8 cellular contexts compared by ENCODE assay signal in genomic region chr12:6766651-6767300, GRCh38. TPM values are rescaled to one million over a fixed set of nuclear protein-coding genes. Genes with fewer than 3 reads are reported as not detected.
A peak's percentile ranks its signal among the peaks of the same experiment; 100 is the strongest.
DNase-seq lines count a peak whose midpoint lies in the region; ATAC-seq and TF ChIP-seq lines count a peak whose summit lies in the region.

No MANE protein-coding gene starts in this region.

- ATAC-seq in DND-41 (ENCODE audit: insufficient read depth, low read depth) (peak; percentile 74), GM21515 (IDR thresholded peaks at IDR 0.05; ENCODE audit: unreplicated experiment) (peak; percentile 38), SK-N-SH treated with all-trans-retinoic acid at 6 μM for 48 hours (peak; percentile 26), GM18519 (IDR thresholded peaks at IDR 0.05; ENCODE audit: low FRiP score, unreplicated experiment) (no peak)

- H3K27ac ChIP-seq in DND-41 (ENCODE audit: low read length) (no peak overlapping the region), KMS-11 (no peak overlapping the region), hepatocyte (peak overlapping the region; percentile 86), prostate gland (peak overlapping the region; percentile 92 to 99)

- H3K9me3 ChIP-seq in DND-41 (ENCODE audit: insufficient read depth, low read length, severe bottlenecking) (no peaks in the 10 kb centered on the region), hepatocyte (ENCODE audit: low read depth) (no peaks in the 10 kb centered on the region), prostate gland (no peaks in the 10 kb centered on the region)

- intact Hi-C loops in prostate gland (cut with DNase I) = loop anchor here (1.0 to 5.0 kb wide), 3 partner anchors 13 to 154 kb away; partner anchors contain the start of genes MLF2 and P3H3

- H3K36me3 ChIP-seq in DND-41 (ENCODE audit: insufficient read depth, low read length) = no peaks in the 10 kb centered on the region
- no peaks in the 10 kb centered on the region for H3K36me3 ChIP-seq in KMS-11 (ENCODE audit: insufficient read depth)
- no peaks in the 10 kb centered on the region for H3K36me3 ChIP-seq in hepatocyte (replicated peaks; ENCODE audit: insufficient read depth, low read depth)
- peaks cover 0 to 7% of the 10 kb centered on the region in 2 donors for H3K36me3 ChIP-seq in prostate gland

- peaks cover 58% of the 10 kb centered on the region for H3K27me3 ChIP-seq in DND-41 (ENCODE audit: insufficient read depth, low read length, poor library complexity)
- peaks cover 10% of the 10 kb centered on the region; the same call in 1 of the 2 replicates for H3K27me3 ChIP-seq in KMS-11 (ENCODE audit: insufficient read depth, low read depth)
- no peaks in the 10 kb centered on the region for H3K27me3 ChIP-seq in hepatocyte
- H3K27me3 ChIP-seq in prostate gland (replicated peaks; ENCODE audit: insufficient read depth) = no peaks in the 10 kb centered on the region

- peak; percentile 48 for DNase-seq in DND-41
- peak; percentile 91 for DNase-seq in astrocyte of the hippocampus (ENCODE audit: low read depth, low spot score)
- DNase-seq in hepatocyte (ENCODE audit: low spot score) = peak; percentile 93
- peak; percentile 83 for DNase-seq in prostate gland (ENCODE audit: low spot score)

- H3K4me2 ChIP-seq in DND-41 (ENCODE audit: insufficient read depth, low read length) = peak overlapping the region; percentile 88
- H3K4me2 ChIP-seq in KMS-11 = peak overlapping the region; percentile 68
- peak overlapping the region; percentile 95 for H3K4me2 ChIP-seq in hepatocyte

- peak; percentile 72 for TF ChIP-seq CTCF in DND-41 (IDR thresholded peaks at IDR 0.05; ENCODE audit: borderline replicate concordance, extremely low read depth, low read length, poor library complexity, severe bottlenecking)
- TF ChIP-seq CTCF in KMS-11 (conservative IDR thresholded peaks at IDR 0.05; ENCODE audit: low read depth, low read length) = peak; percentile 36; the same call in 1 of the 2 replicates
- peak; percentile 65 for TF ChIP-seq CTCF in hepatocyte (IDR thresholded peaks at IDR 0.05; ENCODE audit: poor library complexity)
- peak; percentile 58 to 91 (median 78) for TF ChIP-seq CTCF in prostate gland (IDR thresholded peaks at IDR 0.05)

- peaks cover 30% of the 10 kb centered on the region for H3K4me1 ChIP-seq in DND-41 (ENCODE audit: insufficient read depth, low read length)
- peaks cover 27% of the 10 kb centered on the region for H3K4me1 ChIP-seq in KMS-11 (ENCODE audit: low read depth, poor library complexity, severe bottlenecking)
- H3K4me1 ChIP-seq in hepatocyte (ENCODE audit: insufficient read depth) = peaks cover 41% of the 10 kb centered on the region
- H3K4me1 ChIP-seq in prostate gland (replicated peaks) = peaks cover 12% of the 10 kb centered on the region

- H3K9ac ChIP-seq in DND-41 (ENCODE audit: low read depth, low read length) (peak overlapping the region; percentile 61), KMS-11 (peak overlapping the region; percentile 32; the same call in 1 of the 2 replicates)

- H3K4me3 ChIP-seq in DND-41 (ENCODE audit: low read depth in 1 of 2, low read length in 2 of 2) = peak overlapping the region; percentile 24 to 62; a peak in 3 of 4 replicates
- H3K4me3 ChIP-seq in KMS-11 (IDR thresholded peaks at IDR 0.05; ENCODE audit: insufficient read depth, low read depth, low read length) = no peak overlapping the region
- H3K4me3 ChIP-seq in hepatocyte = peak overlapping the region; percentile 63
- peak overlapping the region; percentile 89 to 91 for H3K4me3 ChIP-seq in prostate gland

- peak overlapping the region; percentile 80 for H2AFZ ChIP-seq in DND-41 (ENCODE audit: low read depth, low read length)
- H2AFZ ChIP-seq in KMS-11 (ENCODE audit: low read depth) = peak overlapping the region; percentile 81
- H2AFZ ChIP-seq in hepatocyte = peak overlapping the region; percentile 55

- peak; percentile 73 for TF ChIP-seq POLR2A in prostate gland (IDR thresholded peaks at IDR 0.05)

- no peaks in the 10 kb centered on the region for H3K9me2 ChIP-seq in hepatocyte (replicated peaks; ENCODE audit: insufficient read depth)

- 2% methylated on average over 44 of the region's 86 CpGs for WGBS in hepatocyte (ENCODE audit: low lambda C conversion rate, missing lambda C conversion rate)
- 2% methylated on average over 55 of the region's 86 CpGs for WGBS in prostate gland

- H4K20me1 ChIP-seq in DND-41 (ENCODE audit: insufficient read depth, low read length) (peaks cover 11% of the 10 kb centered on the region), KMS-11 (ENCODE audit: insufficient read depth) (no peaks in the 10 kb centered on the region), hepatocyte (ENCODE audit: insufficient read depth, poor library complexity, severe bottlenecking) (peaks cover 26% of the 10 kb centered on the region)

- no peaks in the 10 kb centered on the region for H3K79me2 ChIP-seq in DND-41 (ENCODE audit: insufficient read depth, low read length)
- no peaks in the 10 kb centered on the region for H3K79me2 ChIP-seq in KMS-11 (ENCODE audit: insufficient read depth, low read depth)
- H3K79me2 ChIP-seq in hepatocyte = peaks cover 32% of the 10 kb centered on the region

TF ChIP-seq in SK-N-SH treated with all-trans-retinoic acid at 6 μM for 48 hours, 23 proteins besides CTCF, POLR2A, EP300 and RAD21 (continues in another document):
- no peak for TF ChIP-seq ZFP3 (CRISPR knock-in tag; IDR thresholded peaks at IDR 0.05)
- TF ChIP-seq ZFP30 (CRISPR knock-in tag; IDR thresholded peaks at IDR 0.05) = no peak
- no peak for TF ChIP-seq OSR1 (CRISPR knock-in tag; IDR thresholded peaks at IDR 0.05)
- TF ChIP-seq, protein P1, sequence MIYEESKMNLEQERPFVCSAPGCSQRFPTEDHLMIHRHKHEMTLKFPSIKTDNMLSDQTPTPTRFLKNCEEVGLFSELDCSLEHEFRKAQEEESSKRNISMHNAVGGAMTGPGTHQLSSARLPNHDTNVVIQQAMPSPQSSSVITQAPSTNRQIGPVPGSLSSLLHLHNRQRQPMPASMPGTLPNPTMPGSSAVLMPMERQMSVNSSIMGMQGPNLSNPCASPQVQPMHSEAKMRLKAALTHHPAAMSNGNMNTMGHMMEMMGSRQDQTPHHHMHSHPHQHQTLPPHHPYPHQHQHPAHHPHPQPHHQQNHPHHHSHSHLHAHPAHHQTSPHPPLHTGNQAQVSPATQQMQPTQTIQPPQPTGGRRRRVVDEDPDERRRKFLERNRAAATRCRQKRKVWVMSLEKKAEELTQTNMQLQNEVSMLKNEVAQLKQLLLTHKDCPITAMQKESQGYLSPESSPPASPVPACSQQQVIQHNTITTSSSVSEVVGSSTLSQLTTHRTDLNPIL (CRISPR knock-in tag; IDR thresholded peaks at IDR 0.05; ENCODE audit: low read depth) = no peak
- TF ChIP-seq, protein P2, sequence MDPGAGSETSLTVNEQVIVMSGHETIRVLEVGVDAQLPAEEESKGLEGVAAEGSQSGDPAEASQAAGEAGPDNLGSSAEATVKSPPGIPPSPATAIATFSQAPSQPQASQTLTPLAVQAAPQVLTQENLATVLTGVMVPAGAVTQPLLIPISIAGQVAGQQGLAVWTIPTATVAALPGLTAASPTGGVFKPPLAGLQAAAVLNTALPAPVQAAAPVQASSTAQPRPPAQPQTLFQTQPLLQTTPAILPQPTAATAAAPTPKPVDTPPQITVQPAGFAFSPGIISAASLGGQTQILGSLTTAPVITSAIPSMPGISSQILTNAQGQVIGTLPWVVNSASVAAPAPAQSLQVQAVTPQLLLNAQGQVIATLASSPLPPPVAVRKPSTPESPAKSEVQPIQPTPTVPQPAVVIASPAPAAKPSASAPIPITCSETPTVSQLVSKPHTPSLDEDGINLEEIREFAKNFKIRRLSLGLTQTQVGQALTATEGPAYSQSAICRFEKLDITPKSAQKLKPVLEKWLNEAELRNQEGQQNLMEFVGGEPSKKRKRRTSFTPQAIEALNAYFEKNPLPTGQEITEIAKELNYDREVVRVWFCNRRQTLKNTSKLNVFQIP (CRISPR knock-in tag; IDR thresholded peaks at IDR 0.05; ENCODE audit: borderline replicate concordance, low read depth) = no peak
- TF ChIP-seq GLIS3 (CRISPR knock-in tag; IDR thresholded peaks at IDR 0.05) = no peak
- no peak for TF ChIP-seq RARB (CRISPR knock-in tag; IDR thresholded peaks at IDR 0.05)
- TF ChIP-seq ARNTL (CRISPR knock-in tag; IDR thresholded peaks at IDR 0.05; ENCODE audit: borderline replicate concordance, low read depth) = no peak
- no peak for TF ChIP-seq SNAI2 (CRISPR knock-in tag; IDR thresholded peaks at IDR 0.05)
- TF ChIP-seq TOX (CRISPR knock-in tag; IDR thresholded peaks at IDR 0.05; ENCODE audit: borderline replicate concordance) = no peak
- no peak for TF ChIP-seq CSDC2 (CRISPR knock-in tag; IDR thresholded peaks at IDR 0.05)
- no peak for TF ChIP-seq ZC3H10 (CRISPR knock-in tag; IDR thresholded peaks at IDR 0.05)
- TF ChIP-seq ESRRG (CRISPR knock-in tag; IDR thresholded peaks at IDR 0.05) = no peak
- no peak for TF ChIP-seq ZNF565 (CRISPR knock-in tag; conservative IDR thresholded peaks at IDR 0.05; ENCODE audit: low read depth)

RNA-seq across cellular contexts. Expression of gene PTMS, which starts 0.6 kb away (rescaled TPM):
- total RNA-seq in hepatocyte = 179 and 180 TPM in 2 replicates
- polyA plus RNA-seq in hepatocyte = 282 and 315 TPM in 2 replicates
- total RNA-seq in prostate gland = 100 to 1,000 TPM; 285 to 339 TPM

RNA-seq across cellular contexts. Expression of gene LAG3, which starts 5.5 kb away (rescaled TPM):
- total RNA-seq in hepatocyte (0.52 and 0.70 TPM in 2 replicates), prostate gland (10 to 100 TPM in 1 of 2 donors, under 1 TPM in 1; 0.73 to 13.1 TPM)
- polyA plus RNA-seq in hepatocyte = 0.91 and 1.2 TPM in 2 replicates

RNA-seq across cellular contexts. Expression of gene MLF2, which starts 13.8 kb away (rescaled TPM):
- total RNA-seq in hepatocyte (210 and 241 TPM in 2 replicates), prostate gland (100 to 1,000 TPM; 267 to 282 TPM)
- polyA plus RNA-seq in hepatocyte = 508 and 535 TPM in 2 replicates

RNA-seq across cellular contexts. Expression of gene CD4, which starts 22.6 kb away (rescaled TPM):
- total RNA-seq in hepatocyte (2.4 and 2.7 TPM in 2 replicates), prostate gland (1 to 10 TPM; 1.6 to 8.6 TPM)
- 2.7 and 6.4 TPM in 2 replicates for polyA plus RNA-seq in hepatocyte

RNA-seq across cellular contexts. Expression of gene COPS7A, which starts 42.9 kb away (rescaled TPM):
- total RNA-seq in hepatocyte = 46.9 and 56.7 TPM in 2 replicates
- polyA plus RNA-seq in hepatocyte = 65.2 and 73.6 TPM in 2 replicates
- total RNA-seq in prostate gland = 10 to 100 TPM; 92.0 to 92.6 TPM

Comparison
In these comparisons a context has a peak if more than half of its experiments do, and no peak if none do; other contexts are left out.
1. H3K27ac ChIP-seq: peak in hepatocyte (single experiment) and prostate gland (2 of 2); none in DND-41 (single experiment) and KMS-11 (single experiment).
2. Peak in every context shown above with its lines, with median percentiles within 50 percentile points of each other: DNase-seq, H2AFZ ChIP-seq, H3K4me2 ChIP-seq and CTCF ChIP-seq.